ENCODE assay signal across 1 cellular context in genomic region chr18:58043452-58044369, GRCh38.
TF ChIP-seq lines count a peak whose summit lies in the region.

Gene NEDD4L, plus strand, starts transcription at chr18:58044226. Its CDS starts 435 bp downstream, at chr18:58044661.

TF ChIP-seq in K562, 482 proteins besides CTCF, POLR2A, EP300 and RAD21 (continued from another document):
- TF ChIP-seq PBX2 (CRISPR knock-in tag; IDR thresholded peaks at IDR 0.05; ENCODE audit: low read depth): no peak
- no peak for TF ChIP-seq PBX2 (tag; conservative IDR thresholded peaks at IDR 0.05; ENCODE audit: low read depth)
- no peak for TF ChIP-seq TBP (optimal IDR thresholded peaks at IDR 0.05; ENCODE audit: low read depth, low read length)
- TF ChIP-seq FOXO4 (CRISPR knock-in tag; IDR thresholded peaks at IDR 0.05): no peak
- TF ChIP-seq ZNF707 (CRISPR knock-in tag; conservative IDR thresholded peaks at IDR 0.05): no peak
- no peak for TF ChIP-seq CBX2 (IDR thresholded peaks at IDR 0.05; ENCODE audit: insufficient read depth, low read length, poor library complexity, severe bottlenecking)
- no peak for TF ChIP-seq KAT8 (IDR thresholded peaks at IDR 0.05; ENCODE audit: low read depth)
- no peak for TF ChIP-seq E4F1 (CRISPR knock-in tag; IDR thresholded peaks at IDR 0.05; ENCODE audit: borderline replicate concordance)
- TF ChIP-seq TEAD4 (IDR thresholded peaks at IDR 0.05; ENCODE audit: low read length): peak; percentile 14; the same call in 1 of the 2 replicates
- TF ChIP-seq TEAD4 (CRISPR knock-in tag; IDR thresholded peaks at IDR 0.05; ENCODE audit: borderline replicate concordance): no peak
- peak; percentile 35 for TF ChIP-seq ZFX (CRISPR knock-in tag; IDR thresholded peaks at IDR 0.05)
- peak; percentile 34; the same call in 1 of the 2 replicates for TF ChIP-seq SMARCC2 (IDR thresholded peaks at IDR 0.05; ENCODE audit: low read depth)
- TF ChIP-seq STAG1 (CRISPR knock-in tag; IDR thresholded peaks at IDR 0.05; ENCODE audit: borderline replicate concordance): peak; percentile 28; the same call in 1 of the 2 replicates
- no peak for TF ChIP-seq PHB2 (IDR thresholded peaks at IDR 0.05; ENCODE audit: low read depth)
- TF ChIP-seq ZNF644 (tag; IDR thresholded peaks at IDR 0.05; ENCODE audit: low read depth): no peak
- no peak for TF ChIP-seq CTCFL (IDR thresholded peaks at IDR 0.05; ENCODE audit: borderline replicate concordance, insufficient read depth, low read depth, low read length, poor library complexity, severe bottlenecking)
- TF ChIP-seq ZNF830 (CRISPR knock-in tag; IDR thresholded peaks at IDR 0.05): no peak
- peak in 1 of 2 experiments; percentile 10 for TF ChIP-seq E2F6 (IDR thresholded peaks at IDR 0.05; ENCODE audit: borderline replicate concordance in 1 of 2, extremely low read depth in 1 of 2, insufficient read depth in 1 of 2, insufficient read length in 1 of 2, low read depth in 1 of 2, low read length in 1 of 2, poor library complexity in 1 of 2, severe bottlenecking in 1 of 2)
- TF ChIP-seq ZNF764 (CRISPR knock-in tag; IDR thresholded peaks at IDR 0.05; ENCODE audit: low read depth): no peak
- TF ChIP-seq BRD9 (IDR thresholded peaks at IDR 0.05; ENCODE audit: low read depth, partially characterized antibody): peak; percentile 10
- TF ChIP-seq HNRNPL (IDR thresholded peaks at IDR 0.05; ENCODE audit: low read depth, low read length): no peak
- no peak for TF ChIP-seq MLLT1 (IDR thresholded peaks at IDR 0.05)
- no peak for TF ChIP-seq NELFE (IDR thresholded peaks at IDR 0.05; ENCODE audit: insufficient read depth, insufficient read length)
- TF ChIP-seq EWSR1 (IDR thresholded peaks at IDR 0.05; ENCODE audit: borderline replicate concordance, low read depth, partially characterized antibody): no peak
TF ChIP-seq in K562: peak in this region for 38.
